In the genomic region with DNA sequence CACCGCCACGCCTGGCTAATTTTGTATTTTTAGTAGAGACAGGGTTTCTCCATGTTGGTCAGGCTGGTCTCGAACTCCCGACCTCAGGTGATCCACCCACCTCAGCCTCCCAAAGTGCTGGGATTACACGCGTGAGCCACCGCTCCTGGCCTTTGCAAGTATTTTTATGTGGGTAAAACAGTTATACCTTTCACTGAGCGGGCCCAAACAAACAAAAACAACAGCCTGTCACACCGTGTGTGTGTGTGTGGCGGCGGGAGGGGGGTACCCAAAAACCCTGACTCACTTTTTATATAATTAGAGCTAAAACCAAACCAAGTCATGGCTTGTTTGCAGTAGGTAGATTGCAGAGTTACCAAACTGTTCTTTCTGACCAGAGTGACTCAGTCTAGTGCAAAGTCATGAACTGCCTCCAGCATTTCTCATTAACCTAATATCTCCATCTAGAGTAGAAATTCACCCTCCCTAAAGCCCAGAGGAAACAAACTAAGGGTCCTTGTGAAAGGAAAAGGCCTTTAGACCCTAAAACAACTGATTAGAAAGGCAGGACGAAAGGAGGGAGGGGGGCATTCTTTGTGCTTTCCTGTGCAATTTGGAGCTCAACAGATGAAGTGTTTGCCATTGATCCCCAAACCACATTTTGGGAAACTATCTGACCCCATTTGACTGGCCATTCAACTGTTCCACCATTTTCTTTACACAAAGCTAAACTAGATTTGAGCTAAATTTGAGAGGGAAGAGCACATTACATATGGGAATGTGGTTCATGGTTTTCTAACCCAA, we compare ENCODE assay signal across 11 cellular contexts.
DNase-seq lines count a peak whose midpoint lies in the region; ATAC-seq and TF ChIP-seq lines count a peak whose summit lies in the region.
"Had no signal": no experiment of that assay in that cellular context is flagged by ENCODE, and none has a peak within 500 bp of the region (broad histone marks: within the 10 kb centered on the region; RNA-seq: fewer than 3 reads in every experiment).

No MANE protein-coding gene starts in this region.

- H3K27me3 Mint-ChIP-seq in activated naive CD4-positive, alpha-beta T cell treated with anti-CD3 and anti-CD28 coated beads for 36 hours (ENCODE audit: low read depth): no peaks in the 10 kb centered on the region

- ATAC-seq in HG03565 (IDR thresholded peaks at IDR 0.05; ENCODE audit: unreplicated experiment): no peak
- ATAC-seq in HG03039 (IDR thresholded peaks at IDR 0.05; ENCODE audit: unreplicated experiment): no peak

- no peak overlapping the region for H3K4me3 Mint-ChIP-seq in activated naive CD4-positive, alpha-beta T cell treated with anti-CD3 and anti-CD28 coated beads for 36 hours

- peaks cover 88% of the 10 kb centered on the region for H3K4me1 Mint-ChIP-seq in activated naive CD4-positive, alpha-beta T cell treated with anti-CD3 and anti-CD28 coated beads for 36 hours (ENCODE audit: low read depth)

- DNase-seq in stimulated activated CD4-positive, alpha-beta T cell treated with anti-CD3 and anti-CD28 coated beads, Interleukin-4, amount 100 ng/mL, for 24 hours: peak; percentile 51
- no peak for DNase-seq in stimulated activated CD4-positive, alpha-beta T cell treated with anti-CD3 and anti-CD28 coated beads, Interleukin-12 subunit alpha, Interleukin-12 subunit beta, amount 100 ng/mL, for 4 hours
- DNase-seq in activated naive CD4-positive, alpha-beta T cell treated with anti-CD3 and anti-CD28 coated beads for 36 hours: peak; percentile 55
- DNase-seq in foreskin fibroblast (peak; percentile 45 to 72), coronary artery (ENCODE audit: low spot score) (no peak), cortex of kidney (lab: John Stamatoyannopoulos, UW) (no peak)
- DNase-seq: NCI-H1092 treated with DMSO at 0.1 percent for 48 hours, right lobe of liver had no signal

- peak overlapping the region in 1 of 2 donors; percentile 54 for H3K27ac ChIP-seq in coronary artery
- H3K27ac ChIP-seq: SK-N-MC had no signal

- intact Hi-C loops in activated naive CD4-positive, alpha-beta T cell treated with anti-CD3 and anti-CD28 coated beads for 36 hours (cut with micrococcal nuclease): loop anchor here (10.0 kb wide), 2 partner anchors 262 to 372 kb away; a partner anchor contains a TSS

- TF ChIP-seq CTCF in foreskin fibroblast (IDR thresholded peaks at IDR 0.05; ENCODE audit: low read depth, low read length): no peak
- TF ChIP-seq CTCF in coronary artery (IDR thresholded peaks at IDR 0.05): no peak

- no peak overlapping the region for H3K27ac Mint-ChIP-seq in activated naive CD4-positive, alpha-beta T cell treated with anti-CD3 and anti-CD28 coated beads for 36 hours

- H3K9me3 Mint-ChIP-seq in activated naive CD4-positive, alpha-beta T cell treated with anti-CD3 and anti-CD28 coated beads for 36 hours: peaks cover 4% of the 10 kb centered on the region

- peaks cover 9% of the 10 kb centered on the region for H3K36me3 Mint-ChIP-seq in activated naive CD4-positive, alpha-beta T cell treated with anti-CD3 and anti-CD28 coated beads for 36 hours (ENCODE audit: low read depth)

- CTCF ChIA-PET in activated naive CD4-positive, alpha-beta T cell treated with anti-CD3 and anti-CD28 coated beads for 36 hours (lab: Charles Lee): interaction anchor here (0.6 to 1.2 kb wide), 2 partner anchors 11 to 1659 kb away, joined by 5 read pairs; no protein-coding TSS in a partner anchor

- no peak overlapping the region for H3K4me3 ChIP-seq in foreskin fibroblast (ENCODE audit: low read depth in 1 of 2, low read length in 2 of 2)
- no peak overlapping the region for H3K4me3 ChIP-seq in coronary artery
- H3K4me3 ChIP-seq: right lobe of liver, SK-N-MC had no signal

Comparison
In these comparisons a context has a peak if more than half of its experiments do, and no peak if none do; other contexts are left out.
1. DNase-seq: peak in stimulated activated CD4-positive, alpha-beta T cell treated with anti-CD3 and anti-CD28 coated beads, Interleukin-4, amount 100 ng/mL, for 24 hours (single experiment), activated naive CD4-positive, alpha-beta T cell treated with anti-CD3 and anti-CD28 coated beads for 36 hours (single experiment) and foreskin fibroblast (2 of 2); none in stimulated activated CD4-positive, alpha-beta T cell treated with anti-CD3 and anti-CD28 coated beads, Interleukin-12 subunit alpha, Interleukin-12 subunit beta, amount 100 ng/mL, for 4 hours (single experiment), coronary artery (single experiment) and cortex of kidney (single experiment).